In the genomic region with DNA sequence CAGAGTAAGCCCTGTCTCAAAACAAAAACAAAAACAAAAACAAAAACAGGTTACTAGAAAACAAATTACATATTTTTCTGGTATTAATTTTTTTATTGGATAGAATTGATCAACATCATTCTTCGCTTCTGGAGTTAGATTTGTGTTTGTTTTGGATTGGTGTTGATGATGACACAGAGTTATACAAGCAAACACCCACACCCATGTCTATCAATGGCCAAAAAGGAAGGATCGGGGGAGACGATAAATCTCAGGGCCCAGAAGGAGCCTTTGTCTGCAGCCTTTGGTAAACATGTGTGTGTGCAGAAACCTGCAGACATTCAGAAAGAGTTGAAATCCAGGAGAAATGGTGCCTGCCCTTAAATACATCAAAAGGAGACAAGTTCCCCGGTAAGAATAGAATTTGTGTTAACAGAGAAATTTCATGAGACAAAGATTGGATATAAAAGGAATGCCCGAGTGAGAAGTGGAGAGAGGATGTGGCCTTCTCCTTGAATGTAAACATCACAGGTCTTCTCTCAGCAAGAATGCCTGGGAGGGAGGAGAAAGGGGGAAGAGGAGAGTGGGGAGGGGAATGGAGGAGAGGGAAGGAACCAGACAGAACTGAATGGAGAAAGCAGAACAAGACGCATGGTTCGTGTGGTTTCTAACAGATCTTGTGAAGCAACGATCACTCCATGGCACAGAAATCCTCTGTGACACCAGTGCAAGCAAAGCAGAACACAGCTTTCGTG, we compare ENCODE assay signal across 18 cellular contexts. TPM values are rescaled to one million over a fixed set of nuclear protein-coding genes. Genes with fewer than 3 reads are reported as not detected.
DNase-seq lines count a peak whose midpoint lies in the region; ATAC-seq and TF ChIP-seq lines count a peak whose summit lies in the region.
"Had no signal": no experiment of that assay in that cellular context is flagged by ENCODE, and none has a peak within 500 bp of the region (broad histone marks: within the 10 kb centered on the region; RNA-seq: fewer than 3 reads in every experiment).

No MANE protein-coding gene starts in this region.

- TF ChIP-seq CTCF in 22Rv1 (IDR thresholded peaks at IDR 0.05) (no peak), lower lobe of right lung (IDR thresholded peaks at IDR 0.05) (no peak)

- H3K36me3 ChIP-seq in lower lobe of right lung (no peaks in the 10 kb centered on the region), GM23248 (ENCODE audit: low read depth) (no peaks in the 10 kb centered on the region)
- H3K36me3 ChIP-seq: upper lobe of left lung had no signal

- in situ Hi-C loops in GM23248 (cut with MboI), result no loop called here

- no peaks in the 10 kb centered on the region for H3K79me2 ChIP-seq in GM23248 (ENCODE audit: insufficient read depth)

- H3K4me1 ChIP-seq in lower lobe of right lung (peaks cover 5% of the 10 kb centered on the region), GM23248 (ENCODE audit: insufficient read depth) (0 out of 2 replicates have a peak, but pooled peaks cover 2% of the 10 kb centered on the region)
- H3K4me1 ChIP-seq: A549 had no signal

- no peak overlapping the region for H2AFZ ChIP-seq in GM23248

- no peak overlapping the region for H3K9ac ChIP-seq in GM23248

- H3K4me3 ChIP-seq in lower lobe of right lung (no peak overlapping the region), GM23248 (no peak overlapping the region)
- H3K4me3 ChIP-seq: A549, upper lobe of left lung had no signal

- H3K9me3 ChIP-seq in lower lobe of right lung, result no peaks in the 10 kb centered on the region
- no peaks in the 10 kb centered on the region for H3K9me3 ChIP-seq in GM23248 (ENCODE audit: low read depth)
- H3K9me3 ChIP-seq: A549, upper lobe of left lung had no signal

- H3F3A ChIP-seq in GM23248 (ENCODE audit: insufficient read depth), result no peaks in the 10 kb centered on the region

- no peak overlapping the region for H3K4me2 ChIP-seq in GM23248 (ENCODE audit: unreplicated experiment)
- H3K4me2 ChIP-seq: A549 had no signal

- peak; percentile 71 to 80 for ATAC-seq in lower lobe of right lung
- ATAC-seq: A549; effector memory CD8-positive, alpha-beta T cell; stimulated activated naive CD8-positive, alpha-beta T cell treated with anti-CD3 and anti-CD28 coated beads, Interleukin-15, Interleukin-2, amounts not matched to agents 100 U/mL and 50 U/mL, for 24 hours; T-cell had no signal

- intact Hi-C loops in lower lobe of right lung (cut with DNase I), result no loop called here

- DNase-seq in Kasumi-1 (lab: John Stamatoyannopoulos, UW) (peak; percentile 87 to 89), SKM-1 treated with dmso at 0.1 percent for 144 hours (lab: John Stamatoyannopoulos, UW; ENCODE audit: unreplicated experiment) (peak; percentile 85), lower lobe of right lung (no peak), NCI-H748 (lab: John Stamatoyannopoulos, UW; ENCODE audit: unreplicated experiment) (no peak), GM23248 (no peak), NCI-H1417 treated with DMSO at 0.1 percent for 48 hours (lab: John Stamatoyannopoulos, UW) (no peak)
- DNase-seq in activated naive CD4-positive, alpha-beta T cell treated with anti-CD3 and anti-CD28 coated beads, Interleukin-2, amount 50 U/mL, for 16 hours, result no peak
- DNase-seq: central memory CD4-positive, alpha-beta T cell; effector memory CD8-positive, alpha-beta T cell; GOT3; NCI-H2029 treated with DMSO at 0.1 percent for 48 hours; stimulated activated naive CD8-positive, alpha-beta T cell treated with anti-CD3 and anti-CD28 coated beads, Interleukin-15, Interleukin-2, amounts not matched to agents 100 U/mL and 50 U/mL, for 24 hours; T-cell had no signal

- H3K27ac ChIP-seq in 22Rv1, result peak overlapping the region; percentile 54
- H3K27ac ChIP-seq in lower lobe of right lung, result no peak overlapping the region
- no peak overlapping the region for H3K27ac ChIP-seq in GM23248
- H3K27ac ChIP-seq: A549, upper lobe of left lung, VCaP had no signal

- no peaks in the 10 kb centered on the region for H3K9me2 ChIP-seq in GM23248 (ENCODE audit: insufficient read depth)

- no peaks in the 10 kb centered on the region for H4K20me1 ChIP-seq in GM23248 (ENCODE audit: insufficient read depth)

- H3K27me3 ChIP-seq in lower lobe of right lung (ENCODE audit: low read depth), result no peaks in the 10 kb centered on the region
- H3K27me3 ChIP-seq in GM23248 (replicated peaks; ENCODE audit: insufficient read depth), result no peaks in the 10 kb centered on the region
- H3K27me3 ChIP-seq: upper lobe of left lung had no signal

- WGBS in GM23248 (ENCODE audit: low coverage in 1 of 2, low lambda C conversion rate in 2 of 2, missing lambda C conversion rate in 2 of 2), 2 experiments, result 62 to 76% methylated on average over 9 of the region's 9 CpGs

RNA-seq across cellular contexts. Expression of a gene that starts 40.4 kb away (rescaled TPM):
- 3.2 TPM for total RNA-seq in lower lobe of right lung
- 0.32 TPM in 1 of 2 replicates, not detected in the other for total RNA-seq in GM23248 (2014; rRNA removed; shearing (Covaris generic))
- 0.23 TPM in 1 of 2 replicates, not detected in the other for polyA plus RNA-seq in GM23248 (2016; fragmentation: Nextera tagmentation; extraction: Ambion mirVana)
- total RNA-seq: NCI-H460 had no signal

Comparison
In these comparisons a context has a peak if more than half of its experiments do, and no peak if none do; other contexts are left out.
1. DNase-seq: peak in Kasumi-1 (2 of 2) and SKM-1 treated with dmso at 0.1 percent for 144 hours (single experiment); none in lower lobe of right lung (single experiment), NCI-H748 (single experiment), activated naive CD4-positive, alpha-beta T cell treated with anti-CD3 and anti-CD28 coated beads, Interleukin-2, amount 50 U/mL, for 16 hours (single experiment), GM23248 (single experiment) and NCI-H1417 treated with DMSO at 0.1 percent for 48 hours (single experiment).